Comparison of ENCODE assay signal across 6 cellular contexts in genomic region chr9:81933547-81933946, GRCh38. TPM values are rescaled to one million over a fixed set of nuclear protein-coding genes. Genes with fewer than 3 reads are reported as not detected.
"Had no signal": no experiment of that assay in that cellular context is flagged by ENCODE, and none has a peak within 500 bp of the region (broad histone marks: within the 10 kb centered on the region; RNA-seq: fewer than 3 reads in every experiment).

No MANE protein-coding gene starts in this region.

RNA-seq across cellular contexts. Expression of gene SPATA31D4, which starts 5.3 kb away (rescaled TPM):
- polyA plus RNA-seq: endothelial cell of umbilical vein, esophagus, fibroblast of lung, foreskin keratinocyte, heart left ventricle, heart right ventricle had no signal

RNA-seq across cellular contexts. Expression of gene SPATA31D3, which starts 9.8 kb away (rescaled TPM):
- polyA plus RNA-seq: endothelial cell of umbilical vein, esophagus, fibroblast of lung, foreskin keratinocyte, heart left ventricle, heart right ventricle had no signal

RNA-seq across cellular contexts. Expression of gene SPATA31D1, which starts 55.0 kb away (rescaled TPM):
- polyA plus RNA-seq: endothelial cell of umbilical vein, esophagus, fibroblast of lung, foreskin keratinocyte, heart left ventricle, heart right ventricle had no signal
